1 cellular context compared by ENCODE assay signal in the genomic region with DNA sequence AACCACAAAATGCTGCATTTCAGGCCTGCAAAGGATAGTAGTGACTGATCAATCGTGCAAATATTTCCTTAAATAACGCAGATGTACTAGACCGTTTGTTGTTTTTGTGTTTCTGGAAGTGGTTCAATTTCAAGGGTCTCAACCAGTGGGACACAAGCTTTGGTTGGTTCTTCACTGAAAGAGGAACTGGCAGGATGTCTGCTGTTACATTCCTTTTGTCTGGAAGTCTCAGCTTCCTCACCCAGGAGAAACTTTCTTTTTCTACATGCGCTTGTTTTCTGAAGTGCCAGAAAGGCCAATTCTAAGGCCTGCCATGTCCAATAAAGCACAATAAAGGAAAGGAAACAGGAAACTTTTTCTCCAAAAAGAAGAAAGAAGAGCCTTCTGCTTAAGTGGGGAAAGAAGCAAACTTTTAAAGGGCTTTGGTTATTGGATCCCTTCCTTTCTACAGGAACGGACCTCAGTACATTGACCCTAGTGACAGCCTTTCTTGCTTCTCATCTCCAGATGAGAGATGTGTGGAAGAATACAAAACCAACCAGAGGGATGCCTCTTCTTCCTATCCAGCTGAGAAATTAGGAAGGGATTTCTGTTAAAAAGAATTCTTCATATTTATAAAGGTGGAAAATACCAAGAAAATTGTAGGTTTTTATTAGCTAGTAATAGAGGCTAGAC.
TF ChIP-seq lines count a peak whose summit lies in the region.

No MANE protein-coding gene starts in this region.

TF ChIP-seq in IMR-90, 13 proteins besides CTCF, POLR2A, EP300 and RAD21 (continued from another document):
- TF ChIP-seq MAZ (IDR thresholded peaks at IDR 0.05; ENCODE audit: borderline replicate concordance, low read depth, low read length) (no peak), CHD1 (IDR thresholded peaks at IDR 0.05; ENCODE audit: low read depth, low read length) (no peak), SMC3 (IDR thresholded peaks at IDR 0.05; ENCODE audit: low read depth, low read length) (no peak), MAFK (IDR thresholded peaks at IDR 0.05; ENCODE audit: low read depth, low read length) (no peak), RCOR1 (IDR thresholded peaks at IDR 0.05; ENCODE audit: insufficient replicate concordance, low read length) (no peak), MXI1 (IDR thresholded peaks at IDR 0.05; ENCODE audit: borderline replicate concordance, low read depth, low read length) (no peak)
- TF ChIP-seq, protein P1, sequence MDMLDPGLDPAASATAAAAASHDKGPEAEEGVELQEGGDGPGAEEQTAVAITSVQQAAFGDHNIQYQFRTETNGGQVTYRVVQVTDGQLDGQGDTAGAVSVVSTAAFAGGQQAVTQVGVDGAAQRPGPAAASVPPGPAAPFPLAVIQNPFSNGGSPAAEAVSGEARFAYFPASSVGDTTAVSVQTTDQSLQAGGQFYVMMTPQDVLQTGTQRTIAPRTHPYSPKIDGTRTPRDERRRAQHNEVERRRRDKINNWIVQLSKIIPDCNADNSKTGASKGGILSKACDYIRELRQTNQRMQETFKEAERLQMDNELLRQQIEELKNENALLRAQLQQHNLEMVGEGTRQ (IDR thresholded peaks at IDR 0.05; ENCODE audit: low read depth, low read length): no peak
